In the genomic region with DNA sequence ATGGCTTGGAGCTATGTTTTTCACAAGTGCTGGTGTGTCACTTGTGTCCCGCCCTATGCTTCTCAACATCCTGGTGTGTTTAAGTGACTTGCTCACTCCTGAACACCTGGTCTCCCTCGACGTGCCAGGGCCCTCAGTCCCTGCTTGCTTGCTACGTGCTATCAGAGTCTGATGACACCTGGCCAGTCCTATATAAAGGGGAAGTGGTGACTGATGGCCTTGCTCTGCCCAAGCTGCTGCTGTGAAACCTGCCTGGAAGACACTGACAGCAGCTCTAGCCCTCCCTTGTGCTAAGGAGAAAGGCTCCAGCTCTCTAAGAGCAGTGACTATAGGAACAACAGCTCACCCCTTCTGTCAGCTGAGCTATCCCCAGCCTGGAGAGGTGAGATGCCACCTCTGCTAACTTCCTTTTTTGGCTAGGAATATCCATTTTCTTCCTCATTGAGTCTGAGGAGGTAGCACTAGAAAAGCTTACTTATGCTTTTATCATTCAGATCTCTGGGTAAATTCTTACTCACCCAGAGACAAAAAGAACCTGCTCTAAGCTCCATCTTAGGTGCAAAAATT, we compare ENCODE assay signal across 1 cellular context.
TF ChIP-seq lines count a peak whose summit lies in the region.

No MANE protein-coding gene starts in this region.

TF ChIP-seq in GM12878, 131 proteins besides CTCF, POLR2A, EP300 and RAD21 (continued from another document):
- TF ChIP-seq, protein P1, sequence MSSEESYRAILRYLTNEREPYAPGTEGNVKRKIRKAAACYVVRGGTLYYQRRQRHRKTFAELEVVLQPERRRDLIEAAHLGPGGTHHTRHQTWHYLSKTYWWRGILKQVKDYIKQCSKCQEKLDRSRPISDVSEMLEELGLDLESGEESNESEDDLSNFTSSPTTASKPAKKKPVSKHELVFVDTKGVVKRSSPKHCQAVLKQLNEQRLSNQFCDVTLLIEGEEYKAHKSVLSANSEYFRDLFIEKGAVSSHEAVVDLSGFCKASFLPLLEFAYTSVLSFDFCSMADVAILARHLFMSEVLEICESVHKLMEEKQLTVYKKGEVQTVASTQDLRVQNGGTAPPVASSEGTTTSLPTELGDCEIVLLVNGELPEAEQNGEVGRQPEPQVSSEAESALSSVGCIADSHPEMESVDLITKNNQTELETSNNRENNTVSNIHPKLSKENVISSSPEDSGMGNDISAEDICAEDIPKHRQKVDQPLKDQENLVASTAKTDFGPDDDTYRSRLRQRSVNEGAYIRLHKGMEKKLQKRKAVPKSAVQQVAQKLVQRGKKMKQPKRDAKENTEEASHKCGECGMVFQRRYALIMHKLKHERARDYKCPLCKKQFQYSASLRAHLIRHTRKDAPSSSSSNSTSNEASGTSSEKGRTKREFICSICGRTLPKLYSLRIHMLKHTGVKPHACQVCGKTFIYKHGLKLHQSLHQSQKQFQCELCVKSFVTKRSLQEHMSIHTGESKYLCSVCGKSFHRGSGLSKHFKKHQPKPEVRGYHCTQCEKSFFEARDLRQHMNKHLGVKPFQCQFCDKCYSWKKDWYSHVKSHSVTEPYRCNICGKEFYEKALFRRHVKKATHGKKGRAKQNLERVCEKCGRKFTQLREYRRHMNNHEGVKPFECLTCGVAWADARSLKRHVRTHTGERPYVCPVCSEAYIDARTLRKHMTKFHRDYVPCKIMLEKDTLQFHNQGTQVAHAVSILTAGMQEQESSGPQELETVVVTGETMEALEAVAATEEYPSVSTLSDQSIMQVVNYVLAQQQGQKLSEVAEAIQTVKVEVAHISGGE (CRISPR knock-in tag; IDR thresholded peaks at IDR 0.05): no peak
- TF ChIP-seq ZNF207 (IDR thresholded peaks at IDR 0.05; ENCODE audit: borderline replicate concordance): no peak
- TF ChIP-seq RAD51 (IDR thresholded peaks at IDR 0.05): no peak
- no peak for TF ChIP-seq SREBF2 (IDR thresholded peaks at IDR 0.05; ENCODE audit: low read length)
- 0 out of 2 replicates have a peak, but pooled peaks have one; percentile 51 for TF ChIP-seq TCF12 (IDR thresholded peaks at IDR 0.05; ENCODE audit: low read depth, low read length)
- TF ChIP-seq NFIC (IDR thresholded peaks at IDR 0.05; ENCODE audit: low read depth, low read length): no peak
- TF ChIP-seq, protein P2, sequence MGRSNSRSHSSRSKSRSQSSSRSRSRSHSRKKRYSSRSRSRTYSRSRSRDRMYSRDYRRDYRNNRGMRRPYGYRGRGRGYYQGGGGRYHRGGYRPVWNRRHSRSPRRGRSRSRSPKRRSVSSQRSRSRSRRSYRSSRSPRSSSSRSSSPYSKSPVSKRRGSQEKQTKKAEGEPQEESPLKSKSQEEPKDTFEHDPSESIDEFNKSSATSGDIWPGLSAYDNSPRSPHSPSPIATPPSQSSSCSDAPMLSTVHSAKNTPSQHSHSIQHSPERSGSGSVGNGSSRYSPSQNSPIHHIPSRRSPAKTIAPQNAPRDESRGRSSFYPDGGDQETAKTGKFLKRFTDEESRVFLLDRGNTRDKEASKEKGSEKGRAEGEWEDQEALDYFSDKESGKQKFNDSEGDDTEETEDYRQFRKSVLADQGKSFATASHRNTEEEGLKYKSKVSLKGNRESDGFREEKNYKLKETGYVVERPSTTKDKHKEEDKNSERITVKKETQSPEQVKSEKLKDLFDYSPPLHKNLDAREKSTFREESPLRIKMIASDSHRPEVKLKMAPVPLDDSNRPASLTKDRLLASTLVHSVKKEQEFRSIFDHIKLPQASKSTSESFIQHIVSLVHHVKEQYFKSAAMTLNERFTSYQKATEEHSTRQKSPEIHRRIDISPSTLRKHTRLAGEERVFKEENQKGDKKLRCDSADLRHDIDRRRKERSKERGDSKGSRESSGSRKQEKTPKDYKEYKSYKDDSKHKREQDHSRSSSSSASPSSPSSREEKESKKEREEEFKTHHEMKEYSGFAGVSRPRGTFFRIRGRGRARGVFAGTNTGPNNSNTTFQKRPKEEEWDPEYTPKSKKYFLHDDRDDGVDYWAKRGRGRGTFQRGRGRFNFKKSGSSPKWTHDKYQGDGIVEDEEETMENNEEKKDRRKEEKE (IDR thresholded peaks at IDR 0.05): no peak
- TF ChIP-seq MYC (IDR thresholded peaks at IDR 0.05; ENCODE audit: insufficient read depth, insufficient read length, insufficient replicate concordance, low read length, severe bottlenecking): no peak
- TF ChIP-seq IRF4 (IDR thresholded peaks at IDR 0.05; ENCODE audit: low read depth, low read length): no peak
- no peak for TF ChIP-seq TBL1XR1 (IDR thresholded peaks at IDR 0.05; ENCODE audit: low read depth, low read length)
- TF ChIP-seq, protein P3, sequence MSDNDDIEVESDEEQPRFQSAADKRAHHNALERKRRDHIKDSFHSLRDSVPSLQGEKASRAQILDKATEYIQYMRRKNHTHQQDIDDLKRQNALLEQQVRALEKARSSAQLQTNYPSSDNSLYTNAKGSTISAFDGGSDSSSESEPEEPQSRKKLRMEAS (IDR thresholded peaks at IDR 0.05; ENCODE audit: low read depth, low read length): no peak
- TF ChIP-seq, protein P4, sequence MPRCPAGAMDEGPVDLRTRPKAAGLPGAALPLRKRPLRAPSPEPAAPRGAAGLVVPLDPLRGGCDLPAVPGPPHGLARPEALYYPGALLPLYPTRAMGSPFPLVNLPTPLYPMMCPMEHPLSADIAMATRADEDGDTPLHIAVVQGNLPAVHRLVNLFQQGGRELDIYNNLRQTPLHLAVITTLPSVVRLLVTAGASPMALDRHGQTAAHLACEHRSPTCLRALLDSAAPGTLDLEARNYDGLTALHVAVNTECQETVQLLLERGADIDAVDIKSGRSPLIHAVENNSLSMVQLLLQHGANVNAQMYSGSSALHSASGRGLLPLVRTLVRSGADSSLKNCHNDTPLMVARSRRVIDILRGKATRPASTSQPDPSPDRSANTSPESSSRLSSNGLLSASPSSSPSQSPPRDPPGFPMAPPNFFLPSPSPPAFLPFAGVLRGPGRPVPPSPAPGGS (IDR thresholded peaks at IDR 0.05; ENCODE audit: borderline replicate concordance, insufficient read depth, low read depth, low read length, poor library complexity, severe bottlenecking): no peak
- TF ChIP-seq TCF3 (IDR thresholded peaks at IDR 0.05; ENCODE audit: borderline replicate concordance, insufficient read depth, low read depth, low read length): 0 out of 2 replicates have a peak, but pooled peaks have one; percentile 37
- no peak for TF ChIP-seq NR2F1 (conservative IDR thresholded peaks at IDR 0.05)
- no peak for TF ChIP-seq IKZF2 (IDR thresholded peaks at IDR 0.05)
- TF ChIP-seq EGR1 (IDR thresholded peaks at IDR 0.05; ENCODE audit: borderline replicate concordance in 1 of 2, low read depth in 2 of 2, low read length in 2 of 2): no peak
